Comparison of ENCODE assay signal across 10 cellular contexts in the genomic region with DNA sequence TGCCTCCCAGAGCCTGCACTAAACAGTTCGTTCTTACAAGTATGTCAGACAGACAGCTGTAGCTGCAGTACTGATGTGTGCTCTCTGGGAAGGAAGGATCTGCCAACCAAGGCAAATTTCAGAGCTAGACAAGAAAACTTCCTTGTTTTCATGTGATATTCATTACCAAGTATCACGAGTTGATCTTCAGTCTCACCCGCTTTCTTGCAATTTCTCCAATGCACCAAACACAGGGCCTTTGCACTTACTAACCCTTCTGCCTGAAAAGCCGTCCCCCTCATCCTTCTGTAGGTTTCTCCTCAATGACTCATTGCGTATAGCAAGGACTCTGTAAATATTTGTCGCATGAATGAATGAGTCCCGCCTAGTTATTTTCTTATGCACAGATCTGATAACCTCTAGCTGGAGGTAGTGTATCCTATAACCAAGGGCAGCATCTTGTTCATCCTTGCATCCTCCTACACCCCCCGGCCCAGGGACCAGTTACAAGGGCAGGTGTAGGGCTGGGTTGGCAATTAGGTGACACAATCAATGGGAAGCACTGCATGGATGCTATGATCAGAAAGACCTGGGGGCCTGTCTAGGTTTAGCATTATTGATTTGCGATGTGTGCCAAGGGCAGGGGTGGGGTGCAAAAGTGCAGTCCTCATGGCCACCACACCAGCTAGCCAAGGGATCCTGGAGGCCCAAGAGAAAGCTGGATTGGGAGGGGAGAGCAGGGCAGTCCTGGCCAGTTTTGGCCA. TPM values are rescaled to one million over a fixed set of nuclear protein-coding genes. Genes with fewer than 3 reads are reported as not detected.
A peak's percentile ranks its signal among the peaks of the same experiment; 100 is the strongest.
DNase-seq lines count a peak whose midpoint lies in the region; ATAC-seq, FAIRE-seq and TF ChIP-seq lines count a peak whose summit lies in the region.
"Had no signal": no experiment of that assay in that cellular context is flagged by ENCODE, and none has a peak within 500 bp of the region (broad histone marks: within the 10 kb centered on the region; RNA-seq: fewer than 3 reads in every experiment).

No MANE protein-coding gene starts in this region.

- H3K9me3 ChIP-seq in H1 (ENCODE audit: insufficient read depth in 2 of 2, low read depth in 1 of 2, low read length in 1 of 2): peaks cover 0 to 5% of the 10 kb centered on the region in 2 experiments; a peak in 2 of 4 replicates
- peaks cover 3 to 7% of the 10 kb centered on the region in 2 donors for H3K9me3 ChIP-seq in neuronal stem cell (replicated peaks in 1 of 2; ENCODE audit: control insufficient read depth in 2 of 2, insufficient read depth in 1 of 2, low read depth in 1 of 2, low read length in 2 of 2)
- H3K9me3 ChIP-seq in psoas muscle: no peaks in the 10 kb centered on the region

- no peak for TF ChIP-seq RAD21 in H1 (IDR thresholded peaks at IDR 0.05 in 1 of 2, conservative IDR thresholded peaks at IDR 0.05 in 1 of 2; ENCODE audit: low read depth in 2 of 2, low read length in 2 of 2)

- H3K9ac ChIP-seq in H1 (replicated peaks in 1 of 4; ENCODE audit: extremely low read depth in 1 of 4, low read depth in 3 of 4, low read length in 3 of 4) (no peak overlapping the region; a peak in 1 of 7 replicates), neuronal stem cell (ENCODE audit: low read depth, low read length, poor library complexity) (peak overlapping the region; percentile 17)

- H2BK5ac ChIP-seq in H1 (ENCODE audit: low read depth, low read length) (no peak overlapping the region), neuronal stem cell (ENCODE audit: low read length) (no peak overlapping the region)

- H4K8ac ChIP-seq in H1 (ENCODE audit: extremely low read depth, insufficient read depth, low read length) (no peak overlapping the region), neuronal stem cell (ENCODE audit: low read depth, low read length) (no peak overlapping the region)

- H3K23ac ChIP-seq in H1 (ENCODE audit: insufficient read length) (no peak overlapping the region), neuronal stem cell (ENCODE audit: low read depth, low read length, poor library complexity) (no peak overlapping the region)

- ATAC-seq in HG02798 (IDR thresholded peaks at IDR 0.05; ENCODE audit: poor library complexity, unreplicated experiment): no peak
- no peak for ATAC-seq in psoas muscle

- H4K91ac ChIP-seq in H1 (replicated peaks; ENCODE audit: insufficient read length, low read length): no peak overlapping the region
- no peak overlapping the region for H4K91ac ChIP-seq in neuronal stem cell (ENCODE audit: low read depth, low read length, poor library complexity)

- peak; percentile 33 for DNase-seq in COLO668 (lab: John Stamatoyannopoulos, UW; ENCODE audit: unreplicated experiment)
- peak; percentile 25 for DNase-seq in HTR-8/SVneo (ENCODE audit: insufficient read length, low spot score)
- DNase-seq in H1 (ENCODE audit: low read depth in 1 of 2, low spot score in 2 of 2): no peak
- no peak for DNase-seq in neuronal stem cell (ENCODE audit: low spot score)
- DNase-seq in activated effector memory CD4-positive, alpha-beta T cell treated with Interleukin-2 at 50 U/mL for 16 hours: no peak
- no peak for DNase-seq in NCI-H2196 (lab: John Stamatoyannopoulos, UW; ENCODE audit: unreplicated experiment)
- no peak for DNase-seq in psoas muscle
- DNase-seq: activated CD4-positive, alpha-beta T cell treated with anti-CD3 and anti-CD28 coated beads, Interleukin-2, amount 50 U/mL, for 48 hours had no signal

- H3K14ac ChIP-seq in H1 (ENCODE audit: insufficient read length) (no peak overlapping the region), neuronal stem cell (ENCODE audit: low read length) (no peak overlapping the region)

- H2BK20ac ChIP-seq in H1 (ENCODE audit: low read length): no peak overlapping the region

- H3K56ac ChIP-seq in H1 (replicated peaks; ENCODE audit: insufficient read length, low read depth, low read length): no peak overlapping the region

- intact Hi-C loops in psoas muscle (cut with DNase I): loop anchor here in 1 of 2 donors (5.0 kb wide), 1 partner anchor 38 kb away; no protein-coding TSS in a partner anchor

- peaks cover 20% of the 10 kb centered on the region for H3K23me2 ChIP-seq in H1 (ENCODE audit: low read depth, low read length)

- H3K4me2 ChIP-seq in H1 (ENCODE audit: insufficient read depth in 1 of 2, low read depth in 2 of 2, low read length in 2 of 2): peak overlapping the region; percentile 64 to 97; a peak in 3 of 4 replicates
- H3K4me2 ChIP-seq in neuronal stem cell (ENCODE audit: insufficient read depth, low read length, poor library complexity, severe bottlenecking): no peak overlapping the region

- peaks cover 17% of the 10 kb centered on the region for H3K79me1 ChIP-seq in H1 (ENCODE audit: low read depth, low read length)
- peaks cover 17% of the 10 kb centered on the region for H3K79me1 ChIP-seq in neuronal stem cell (ENCODE audit: low read depth, low read length)

- no peak overlapping the region for H4K5ac ChIP-seq in H1 (ENCODE audit: insufficient read length, low read depth, low read length)

- H3K4ac ChIP-seq in H1 (replicated peaks; ENCODE audit: insufficient read length, low read depth, low read length) (no peak overlapping the region), neuronal stem cell (ENCODE audit: low read length) (no peak overlapping the region)

- no peak for TF ChIP-seq CTCF in H1 (IDR thresholded peaks at IDR 0.05; ENCODE audit: control extremely low read depth in 1 of 3, insufficient read depth in 1 of 3, low read depth in 1 of 3, low read length in 3 of 3)
- no peak for TF ChIP-seq CTCF in psoas muscle (IDR thresholded peaks at IDR 0.05)

- peaks cover 0 to 23% (median 12%) of the 10 kb centered on the region in 4 experiments; a peak in 5 of 7 replicates for H3K27me3 ChIP-seq in H1 (replicated peaks in 1 of 4; ENCODE audit: control insufficient read depth in 3 of 4, extremely low read depth in 1 of 4, insufficient read depth in 3 of 4, low read length in 3 of 4)
- peaks cover 0 to 38% (median 21%) of the 10 kb centered on the region in 3 experiments for H3K27me3 ChIP-seq in neuronal stem cell (ENCODE audit: control insufficient read depth in 3 of 3, insufficient read depth in 3 of 3, low read depth in 1 of 3, low read length in 3 of 3)
- H3K27me3 ChIP-seq in psoas muscle (ENCODE audit: insufficient read depth in 3 of 3, low read length in 2 of 3): peaks cover 0 to 14% (median 0%) of the 10 kb centered on the region in 3 donors

- CTCF ChIA-PET in H1 (lab: Charles Lee; ENCODE audit: partially characterized antibody): interaction anchor here (0.7 to 6.8 kb wide), 22 partner anchors 8 to 303 kb away, joined by 3 to 45 read pairs (median 4); partner anchors contain the start of gene H6PD

- no peak overlapping the region for H2AFZ ChIP-seq in H1 (ENCODE audit: low read length)
- H2AFZ ChIP-seq in neuronal stem cell (ENCODE audit: low read length): no peak overlapping the region

- H2BK12ac ChIP-seq in H1 (ENCODE audit: low read depth, low read length) (no peak overlapping the region), neuronal stem cell (ENCODE audit: low read length) (peak overlapping the region; percentile 24)

- H2BK15ac ChIP-seq in H1 (ENCODE audit: low read length) (no peak overlapping the region), neuronal stem cell (ENCODE audit: low read length) (no peak overlapping the region)

- H2AK5ac ChIP-seq in H1 (ENCODE audit: low read depth, low read length) (peak overlapping the region; percentile 3; the same call in 1 of the 2 replicates), neuronal stem cell (ENCODE audit: low read depth, low read length) (peak overlapping the region; percentile 37)

- peaks cover 10 to 52% of the 10 kb centered on the region in 2 experiments; a peak in 3 of 4 replicates for H3K79me2 ChIP-seq in H1 (ENCODE audit: control insufficient read depth in 1 of 2, insufficient read depth in 2 of 2, low read length in 2 of 2)

- H4K20me1 ChIP-seq in H1 (replicated peaks in 1 of 2; ENCODE audit: control insufficient read depth in 1 of 2, insufficient read depth in 2 of 2, low read length in 2 of 2): peaks cover 5 to 16% of the 10 kb centered on the region in 2 experiments

- H3K18ac ChIP-seq in H1 (ENCODE audit: extremely low read depth, low read length) (no peak overlapping the region), neuronal stem cell (ENCODE audit: low read length) (no peak overlapping the region)

- WGBS in H1 (ENCODE audit: extremely low coverage in 1 of 2, insufficient coverage in 1 of 2, insufficient read length in 1 of 2, insufficient replicate concordance in 2 of 2, low coverage in 1 of 2, low lambda C conversion rate in 2 of 2, missing lambda C conversion rate in 1 of 2), 2 experiments: 86% methylated on average over 9 of the region's 9 CpGs; no CpG with 5 or more reads in 1 of the 2 experiments
- whole genome bisulfite sequencing in neuronal stem cell (ENCODE audit: extremely low coverage in 2 of 2, insufficient read length in 2 of 2, insufficient replicate concordance in 1 of 2), 2 donors: no CpG with 5 or more reads among the region's 9 CpGs
- WGBS in psoas muscle, 3 donors: 87 to 95% (median 92%) methylated on average over 9 of the region's 9 CpGs

- POLR2A ChIA-PET in H1 (lab: Charles Lee; ENCODE audit: partially characterized antibody): interaction anchor here (0.7 to 1.6 kb wide), 4 partner anchors 13 to 510 kb away, joined by 3 read pairs; no protein-coding TSS in a partner anchor

- H3K4me3 ChIP-seq in H1 (ENCODE audit: extremely low read depth in 1 of 4, insufficient read depth in 2 of 4, low read depth in 3 of 4, low read length in 4 of 4) (peak overlapping the region in 3 of 4 experiments; percentile 74 to 87 (median 82); a peak in 4 of 8 replicates), neuronal stem cell (ENCODE audit: low read length in 2 of 2) (peak overlapping the region in 1 of 2 donors; percentile 74), psoas muscle (no peak overlapping the region)

- H3K27ac ChIP-seq in H1 (ENCODE audit: low read depth, low read length) (no peak overlapping the region), neuronal stem cell (replicated peaks; ENCODE audit: low read length) (no peak overlapping the region), psoas muscle (no peak overlapping the region)

- H3K4me1 ChIP-seq in H1 (replicated peaks in 1 of 4; ENCODE audit: control insufficient read depth in 3 of 4, insufficient read depth in 4 of 4, low read length in 3 of 4): peaks cover 4 to 13% (median 7%) of the 10 kb centered on the region in 4 experiments; a peak in 6 of 7 replicates
- peaks cover 2 to 20% of the 10 kb centered on the region in 2 donors for H3K4me1 ChIP-seq in neuronal stem cell (ENCODE audit: control insufficient read depth in 2 of 2, insufficient read depth in 1 of 2, low read depth in 1 of 2, low read length in 2 of 2)
- H3K4me1 ChIP-seq in psoas muscle: no peaks in the 10 kb centered on the region

- no peak for TF ChIP-seq EP300 in H1 (IDR thresholded peaks at IDR 0.05; ENCODE audit: borderline replicate concordance in 1 of 2, low read depth in 2 of 2, low read length in 2 of 2)

- TF ChIP-seq POLR2A in H1 (IDR thresholded peaks at IDR 0.05; ENCODE audit: control extremely low read depth in 1 of 2, low read depth in 2 of 2, low read length in 2 of 2): no peak

- FAIRE-seq in HTR-8/SVneo (lab: Jason Lieb, UNC) (no peak), H1 (lab: Jason Lieb, UNC) (no peak)
- FAIRE-seq: frontal cortex had no signal

- H2BK120ac ChIP-seq in H1 (replicated peaks; ENCODE audit: low read depth, low read length): no peak overlapping the region
- H2BK120ac ChIP-seq in neuronal stem cell (ENCODE audit: low read depth, low read length): no peak overlapping the region

- H3K36me3 ChIP-seq in H1 (ENCODE audit: control insufficient read depth in 2 of 4, insufficient read depth in 4 of 4, low read length in 3 of 4) (peaks cover 0 to 8% (median 2%) of the 10 kb centered on the region in 4 experiments; a peak in 4 of 8 replicates), neuronal stem cell (replicated peaks in 1 of 2; ENCODE audit: control insufficient read depth in 2 of 2, insufficient read depth in 2 of 2, low read length in 2 of 2) (peaks cover 0 to 2% of the 10 kb centered on the region in 2 donors), psoas muscle (ENCODE audit: insufficient read depth in 1 of 2, low read depth in 1 of 2) (no peaks in the 10 kb centered on the region)

RNA-seq across cellular contexts. Expression of gene GPR157, which starts 51.3 kb away (rescaled TPM):
- 9.8 and 11.0 TPM in 2 replicates for total RNA-seq in H1 (2021; fragmentation: NEBNext Ultra II Directional; extraction: Animal tissue kit (Norgen Biotek cat#: 25700))
- polyA plus RNA-seq in H1 (2011; rRNA removed): 1.0 and 17.5 TPM in 2 replicates
- polyA plus RNA-seq in H1 (2011; cell fraction: cytosol; rRNA removed): 0.96 TPM
- 1.7 TPM for polyA plus RNA-seq in H1 (2011; cell fraction: nucleus; rRNA removed)
- 1.3 to 13.1 TPM (median 7.2 TPM) in 4 replicates for polyA plus RNA-seq in H1 (2012, experiment 1 of 2)
- 28.8 TPM for polyA plus RNA-seq in H1 (2012, experiment 2 of 2)
- 1.3 TPM for polyA plus RNA-seq in H1 (2013, experiment 1 of 2)
- polyA plus RNA-seq in H1 (2013, experiment 2 of 2): 4.2 TPM
- polyA minus RNA-seq in H1 (2011; rRNA and poly(A)+ RNA removed): 1.0 and 2.2 TPM in 2 replicates
- 5.6 TPM for polyA minus RNA-seq in H1 (2011; cell fraction: cytosol; rRNA and poly(A)+ RNA removed)
- 3.2 TPM for polyA minus RNA-seq in H1 (2011; cell fraction: nucleus; rRNA and poly(A)+ RNA removed)
- polyA plus RNA-seq in neuronal stem cell (2013, experiment 1 of 2): 2.3 TPM
- 6.1 TPM for polyA plus RNA-seq in neuronal stem cell (2013, experiment 2 of 2)
- 10 to 100 TPM; 13.1 to 49.5 (median 33.4) TPM for total RNA-seq in psoas muscle
- 10 to 100 TPM; 11.6 to 21.6 (median 15.7) TPM for polyA plus RNA-seq in psoas muscle

RNA-seq across cellular contexts. Expression of gene H6PD, which starts 54.3 kb away (rescaled TPM):
- 3.8 and 4.0 TPM in 2 replicates for total RNA-seq in H1 (2021; fragmentation: NEBNext Ultra II Directional; extraction: Animal tissue kit (Norgen Biotek cat#: 25700))
- polyA plus RNA-seq in H1 (2011; rRNA removed) (3.6 and 5.0 TPM in 2 replicates), psoas muscle (10 to 100 TPM in 2 of 3 donors, 1 to 10 TPM in 1; 5.8 to 23.4 (median 14.9) TPM)
- 3.7 TPM for polyA plus RNA-seq in H1 (2011; cell fraction: cytosol; rRNA removed)
- 6.8 TPM for polyA plus RNA-seq in H1 (2011; cell fraction: nucleus; rRNA removed)
- polyA plus RNA-seq in H1 (2012, experiment 1 of 2): 3.3 to 5.0 TPM (median 3.8 TPM) in 4 replicates
- 3.4 TPM for polyA plus RNA-seq in H1 (2012, experiment 2 of 2)
- polyA plus RNA-seq in H1 (2013, experiment 1 of 2): 5.8 TPM
- polyA plus RNA-seq in H1 (2013, experiment 2 of 2): 4.7 TPM
- polyA minus RNA-seq in H1 (2011; rRNA and poly(A)+ RNA removed): 3.8 and 3.9 TPM in 2 replicates
- polyA minus RNA-seq in H1 (2011; cell fraction: cytosol; rRNA and poly(A)+ RNA removed): 3.4 TPM
- polyA minus RNA-seq in H1 (2011; cell fraction: nucleus; rRNA and poly(A)+ RNA removed): 3.4 TPM
- polyA plus RNA-seq in neuronal stem cell (2013, experiment 1 of 2): 14.1 TPM
- 15.0 TPM for polyA plus RNA-seq in neuronal stem cell (2013, experiment 2 of 2)
- total RNA-seq in psoas muscle: 10 to 100 TPM; 21.0 to 56.8 (median 37.0) TPM

Comparison
In these comparisons a context has a peak if more than half of its experiments do, and no peak if none do; other contexts are left out.
1. DNase-seq: peak in COLO668 (single experiment) and HTR-8/SVneo (single experiment); none in H1 (0 of 2), neuronal stem cell (single experiment), activated effector memory CD4-positive, alpha-beta T cell treated with Interleukin-2 at 50 U/mL for 16 hours (single experiment), NCI-H2196 (single experiment) and psoas muscle (0 of 2).